Comparison of ENCODE assay signal across 21 cellular contexts in the genomic region with DNA sequence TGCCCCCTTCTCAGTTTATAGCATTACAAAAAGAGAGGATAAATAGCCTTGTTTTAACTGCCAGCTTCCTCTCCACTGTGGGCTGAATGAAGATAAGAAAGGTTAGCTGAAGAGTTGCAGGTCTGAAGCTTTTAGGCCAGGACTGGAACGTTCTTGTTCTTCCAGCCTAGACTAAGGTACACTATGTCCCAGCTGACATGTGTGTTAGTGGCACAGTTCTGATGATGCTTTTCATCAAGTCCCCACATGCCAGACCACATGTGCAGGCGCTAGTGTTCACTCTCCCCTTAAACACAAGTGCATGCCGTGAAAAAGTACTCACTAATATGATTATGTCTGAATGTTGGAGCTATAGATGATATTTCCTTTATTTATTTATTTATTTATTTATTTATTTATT. TPM values are rescaled to one million over a fixed set of nuclear protein-coding genes. Genes with fewer than 3 reads are reported as not detected.
"Had no signal": no experiment of that assay in that cellular context is flagged by ENCODE, and none has a peak within 500 bp of the region (broad histone marks: within the 10 kb centered on the region; RNA-seq: fewer than 3 reads in every experiment).

No MANE protein-coding gene starts in this region.

- H3K36me3 Mint-ChIP-seq: activated naive CD4-positive, alpha-beta T cell treated with anti-CD3 and anti-CD28 coated beads, Interleukin-2, amount 50 U/mL, for 24 hours; IgD-negative memory B cell had no signal

- H3K27me3 ChIP-seq: breast epithelium had no signal

- H3K4me1 ChIP-seq: breast epithelium had no signal

- H3K9me3 ChIP-seq: breast epithelium had no signal

- H3K4me2 ChIP-seq: KMS-11 had no signal

- H3K4me3 ChIP-seq: breast epithelium had no signal

- H3K4me3 Mint-ChIP-seq: activated CD8-positive, alpha-beta T cell treated with anti-CD3 and anti-CD28 coated beads, Interleukin-2, amount 10 ng/mL, durations not matched to agents 7 days and 5 days; activated naive CD4-positive, alpha-beta T cell treated with anti-CD3 and anti-CD28 coated beads, Interleukin-2, amount 50 U/mL, for 24 hours; T-helper 17 cell had no signal

- H3K4me1 Mint-ChIP-seq: activated naive CD4-positive, alpha-beta T cell treated with anti-CD3 and anti-CD28 coated beads, Interleukin-2, amount 50 U/mL, for 24 hours; IgD-negative memory B cell had no signal

- H3K9ac ChIP-seq: KMS-11 had no signal

- H3K27ac Mint-ChIP-seq: activated CD8-positive, alpha-beta T cell treated with anti-CD3 and anti-CD28 coated beads, Interleukin-2, amount 10 ng/mL, durations not matched to agents 7 days and 5 days; activated naive CD4-positive, alpha-beta T cell treated with anti-CD3 and anti-CD28 coated beads, Interleukin-2, amount 50 U/mL, for 24 hours; T-helper 17 cell had no signal

- H3K27me3 Mint-ChIP-seq: activated naive CD4-positive, alpha-beta T cell treated with anti-CD3 and anti-CD28 coated beads, Interleukin-2, amount 50 U/mL, for 24 hours had no signal

- H3K27ac ChIP-seq: breast epithelium, KMS-11 had no signal

- DNase-seq: activated CD4-positive, alpha-beta T cell treated with anti-CD3 and anti-CD28 coated beads for 48 hours; activated CD4-positive, alpha-beta T cell treated with anti-CD3 and anti-CD28 coated beads, Interleukin-2, amount 50 U/mL, for 4 hours; activated CD4-positive, CD25-positive, alpha-beta regulatory T cell treated with anti-CD3 and anti-CD28 coated beads, Interleukin-2, amount 50 U/mL, for 72 hours; activated CD8-positive, alpha-beta memory T cell treated with anti-CD3 and anti-CD28 coated beads, Interleukin-2, amount 50 U/mL, for 48 hours; activated CD8-positive, alpha-beta T cell treated with anti-CD3 and anti-CD28 coated beads, Interleukin-2, amount 10 ng/mL, durations not matched to agents 7 days and 5 days; activated T-cell treated with anti-CD3 and anti-CD28 coated beads, Interleukin-2, amount 50 U/mL, for 1 hour; aorta; MM.1S; NCI-H1105; NCI-H1436; NCI-H1694 treated with DMSO at 0.1 percent for 48 hours; NCI-H2081; PC-3; SIG-M5; T-helper 17 cell; T-helper 9 cell had no signal

- ATAC-seq: activated CD8-positive, alpha-beta T cell treated with anti-CD3 and anti-CD28 coated beads, Interleukin-2, amount 10 ng/mL, durations not matched to agents 7 days and 5 days; PC-3; T-helper 17 cell had no signal

- H3K9me3 Mint-ChIP-seq: activated naive CD4-positive, alpha-beta T cell treated with anti-CD3 and anti-CD28 coated beads, Interleukin-2, amount 50 U/mL, for 24 hours; IgD-negative memory B cell had no signal

- FAIRE-seq: RCC 7860 had no signal

- H3K36me3 ChIP-seq: breast epithelium had no signal

RNA-seq across cellular contexts. Expression of a gene that starts 54.1 kb away (rescaled TPM):
- total RNA-seq: PC-3 had no signal
- polyA plus RNA-seq: IgD-negative memory B cell had no signal
